Comparison of ENCODE assay signal across 10 cellular contexts in the genomic region with DNA sequence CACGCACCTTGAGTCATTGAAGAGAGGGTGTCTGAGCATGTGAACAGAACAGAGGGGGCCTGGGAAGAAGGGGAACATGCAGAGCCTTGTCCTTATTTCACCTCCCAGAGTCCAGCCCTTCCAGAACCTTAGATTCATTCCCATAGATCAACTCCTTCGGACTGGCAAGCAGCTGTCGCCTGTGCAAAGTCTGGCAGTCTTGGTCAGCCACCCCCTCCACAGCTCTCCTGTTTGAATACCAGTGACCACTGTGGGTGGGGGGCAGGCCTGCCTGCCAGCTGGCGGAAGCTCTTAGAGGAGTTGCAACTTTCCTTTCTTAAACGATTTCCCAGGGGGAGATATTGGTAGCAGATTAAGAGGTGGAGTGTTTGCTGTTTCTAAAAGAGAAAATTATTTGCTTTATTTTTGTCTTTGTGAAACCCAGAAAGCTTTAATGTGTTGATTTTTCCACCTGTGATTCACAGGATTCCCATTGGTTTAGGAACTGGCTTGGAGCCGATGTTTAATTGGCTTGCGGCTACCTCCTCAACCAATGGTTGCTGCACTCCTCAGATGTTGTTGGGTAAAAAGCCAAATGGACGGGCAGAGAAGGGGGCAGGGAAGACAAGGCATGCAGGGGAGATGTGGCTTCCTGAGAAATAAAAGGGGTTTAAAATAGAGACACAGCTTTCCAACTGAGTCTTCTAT.
DNase-seq lines count a peak whose midpoint lies in the region; ATAC-seq and TF ChIP-seq lines count a peak whose summit lies in the region.
"Had no signal": no experiment of that assay in that cellular context is flagged by ENCODE, and none has a peak within 500 bp of the region (broad histone marks: within the 10 kb centered on the region; RNA-seq: fewer than 3 reads in every experiment).

No MANE protein-coding gene starts in this region.

- H3K4me1 ChIP-seq in ES-I3 (ENCODE audit: insufficient read depth, low read length) (peaks cover 75% of the 10 kb centered on the region), body of pancreas (peaks cover 4% of the 10 kb centered on the region)

- no peaks in the 10 kb centered on the region for H3K27me3 ChIP-seq in body of pancreas

- peak overlapping the region; percentile 11; the same call in 1 of the 2 replicates for H3K9ac ChIP-seq in ES-I3 (ENCODE audit: low read depth, low read length)

- H3K36me3 ChIP-seq in ES-I3 (ENCODE audit: insufficient read depth, low read length) (no peaks in the 10 kb centered on the region), body of pancreas (replicated peaks in 1 of 2; ENCODE audit: insufficient read depth in 1 of 2, low read depth in 2 of 2) (no peaks in the 10 kb centered on the region)

- H3K9me3 ChIP-seq in ES-I3 (ENCODE audit: control insufficient read depth, insufficient read depth, low read length) (no peaks in the 10 kb centered on the region), body of pancreas (no peaks in the 10 kb centered on the region)

- DNase-seq in NB4 (ENCODE audit: low read depth) (peak; percentile 4), body of pancreas (peak; percentile 41 to 69 (median 62)), myocyte (ENCODE audit: low read depth) (peak; percentile 90), NCI-H2171 treated with DMSO at 0.1 percent for 48 hours (lab: John Stamatoyannopoulos, UW) (no peak), GM19238 (ENCODE audit: insufficient read length, low spot score) (no peak), GM10266 (ENCODE audit: extremely low spot score) (no peak)
- DNase-seq in stimulated activated CD4-positive, alpha-beta T cell treated with anti-CD3 and anti-CD28 coated beads, Interleukin-15, amount 100 ng/mL, for 24 hours = no peak
- DNase-seq: activated CD4-positive, alpha-beta T cell treated with anti-CD3 and anti-CD28 coated beads, Interleukin-2, amount 50 U/mL, for 1 hour had no signal

- no peak overlapping the region for H3K4me3 ChIP-seq in NB4 (ENCODE audit: low read depth, low read length)
- no peak overlapping the region for H3K4me3 ChIP-seq in body of pancreas
- H3K4me3 ChIP-seq: skin epidermis had no signal

- TF ChIP-seq POLR2A in NB4 (IDR thresholded peaks at IDR 0.05; ENCODE audit: extremely low read depth, insufficient read length) (no peak), body of pancreas (IDR thresholded peaks at IDR 0.05) (no peak)

- ATAC-seq in body of pancreas = peak; percentile 95

- WGBS in body of pancreas, 2 donors = 7 to 14% methylated on average over 5 to 8 of the region's 8 CpGs

- H3K27ac ChIP-seq in body of pancreas = peak overlapping the region in 3 of 4 donors; percentile 39 to 72 (median 62)
- H3K27ac ChIP-seq: skin epidermis had no signal

- intact Hi-C loops in body of pancreas (cut with DNase I) = no loop called here

- no peak for TF ChIP-seq CTCF in NB4 (IDR thresholded peaks at IDR 0.05; ENCODE audit: low read depth, low read length)
- no peak for TF ChIP-seq CTCF in body of pancreas (IDR thresholded peaks at IDR 0.05)
- TF ChIP-seq CTCF in GM10266 (IDR thresholded peaks at IDR 0.05; ENCODE audit: control insufficient read depth, insufficient read depth, low read depth, missing control alignments) = no peak

Comparison
In these comparisons a context has a peak if more than half of its experiments do, and no peak if none do; other contexts are left out.
1. DNase-seq: peak in NB4 (single experiment), body of pancreas (4 of 4) and myocyte (single experiment); none in NCI-H2171 treated with DMSO at 0.1 percent for 48 hours (single experiment), stimulated activated CD4-positive, alpha-beta T cell treated with anti-CD3 and anti-CD28 coated beads, Interleukin-15, amount 100 ng/mL, for 24 hours (single experiment), GM19238 (single experiment) and GM10266 (single experiment).